In the genomic region with DNA sequence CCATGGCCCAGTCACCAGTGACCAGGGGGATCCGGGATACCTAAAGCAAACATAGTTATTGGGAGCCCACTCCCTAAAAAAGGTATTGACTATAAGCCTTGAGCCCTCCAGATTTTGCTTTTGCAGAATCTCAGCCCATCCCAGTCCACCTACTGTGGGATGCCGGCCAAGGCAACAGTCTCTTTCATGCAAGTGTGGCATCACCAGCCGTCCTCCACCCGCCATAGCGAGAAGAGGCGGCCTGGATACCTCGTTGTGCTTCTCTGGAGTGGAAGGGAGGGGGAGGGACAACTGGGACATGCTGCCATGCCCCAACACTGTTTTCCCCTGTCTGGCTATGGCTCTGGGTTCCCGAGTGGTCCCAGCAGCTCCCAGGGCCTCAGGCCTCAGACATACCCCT, we compare ENCODE assay signal across 21 cellular contexts.
"Had no signal": no experiment of that assay in that cellular context is flagged by ENCODE, and none has a peak within 500 bp of the region (broad histone marks: within the 10 kb centered on the region; RNA-seq: fewer than 3 reads in every experiment).

No MANE protein-coding gene starts in this region.

- ATAC-seq: naive thymus-derived CD4-positive, alpha-beta T cell; psoas muscle; right cardiac atrium; stimulated activated memory B cell treated with anti-CD40 and anti-IgM and Interleukin-4, amounts not matched to agents 10 μg/mL and 1 μg/mL and 100 μg/mL, for 72 hours; upper lobe of right lung had no signal

- H3K27ac ChIP-seq: neural progenitor cell, ovary, parathyroid adenoma, psoas muscle, right lobe of liver, sigmoid colon, stomach, testis, tibial artery, transverse colon, upper lobe of right lung, uterus had no signal

- H2AFZ ChIP-seq: neural progenitor cell, parathyroid adenoma had no signal

- H3K4me1 ChIP-seq: neural progenitor cell, psoas muscle, right lobe of liver, testis, tibial artery, transverse colon, upper lobe of right lung, uterus had no signal

- H3K9me3 ChIP-seq: ovary, psoas muscle, right lobe of liver, testis, transverse colon, upper lobe of right lung, uterus had no signal

- H3K4me3 ChIP-seq: neural progenitor cell, ovary, psoas muscle, right lobe of liver, sigmoid colon, stomach, testis, tibial artery, transverse colon, upper lobe of right lung, uterus had no signal

- DNase-seq: naive thymus-derived CD4-positive, alpha-beta T cell; ovary; psoas muscle; right cardiac atrium; right lobe of liver; sigmoid colon; small intestine; stimulated activated CD4-positive, alpha-beta T cell treated with anti-CD3 and anti-CD28 coated beads, Interleukin-15, amount 100 ng/mL, for 24 hours; stimulated activated CD4-positive, alpha-beta T cell treated with anti-CD3 and anti-CD28 coated beads, Interleukin-4, amount 100 ng/mL, for 1 hour; stimulated activated CD4-positive, alpha-beta T cell treated with anti-CD3 and anti-CD28 coated beads, Interleukin-4, amount 100 ng/mL, for 4 hours; stimulated activated CD8-positive, alpha-beta memory T cell treated with anti-CD3 and anti-CD28 coated beads, Interleukin-4, amount 100 ng/mL, for 48 hours; stimulated activated naive CD4-positive, alpha-beta T cell treated with Interleukin-2 at 50 U/mL for 16 hours; stomach; testis; tibial artery; transverse colon; upper lobe of right lung; uterus had no signal

- H3K9ac ChIP-seq: neural progenitor cell, parathyroid adenoma had no signal

- H3K36me3 ChIP-seq: ovary, uterus had no signal

- H3K27me3 ChIP-seq: neural progenitor cell, ovary, right lobe of liver, sigmoid colon, stomach, testis, tibial artery, transverse colon, upper lobe of right lung, uterus had no signal

- H3K4me2 ChIP-seq: neural progenitor cell had no signal
